ENCODE assay signal across 1 cellular context in the genomic region with DNA sequence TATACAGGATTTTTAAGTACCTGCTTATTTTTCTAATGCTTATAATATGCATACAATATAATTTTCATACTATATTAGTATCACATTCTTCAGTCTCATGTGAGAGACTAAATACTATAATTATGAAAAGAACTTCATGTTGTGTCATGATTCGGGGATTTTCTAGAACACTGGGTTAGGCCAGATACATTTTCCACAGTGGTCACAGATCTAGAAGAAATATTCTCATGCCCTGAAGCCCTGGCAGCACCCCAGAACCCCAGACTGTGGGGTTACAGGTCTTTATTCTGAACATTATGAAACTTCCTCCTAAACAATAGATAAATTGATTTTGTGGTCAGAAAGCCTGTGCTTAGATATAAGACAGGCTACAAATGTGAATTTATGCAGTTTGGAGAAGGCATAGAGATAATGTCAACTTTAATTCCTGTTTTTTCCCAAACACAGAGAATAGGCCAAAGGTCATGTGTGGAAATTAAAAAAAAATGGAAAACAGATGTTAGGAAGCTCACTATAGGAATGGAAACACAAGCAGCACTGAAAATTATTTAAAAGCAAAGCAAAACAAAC.
TF ChIP-seq lines count a peak whose summit lies in the region.

No MANE protein-coding gene starts in this region.

TF ChIP-seq in HepG2, 621 proteins besides CTCF, POLR2A, EP300 and RAD21 (continued from another document):
- TF ChIP-seq, protein P1, sequence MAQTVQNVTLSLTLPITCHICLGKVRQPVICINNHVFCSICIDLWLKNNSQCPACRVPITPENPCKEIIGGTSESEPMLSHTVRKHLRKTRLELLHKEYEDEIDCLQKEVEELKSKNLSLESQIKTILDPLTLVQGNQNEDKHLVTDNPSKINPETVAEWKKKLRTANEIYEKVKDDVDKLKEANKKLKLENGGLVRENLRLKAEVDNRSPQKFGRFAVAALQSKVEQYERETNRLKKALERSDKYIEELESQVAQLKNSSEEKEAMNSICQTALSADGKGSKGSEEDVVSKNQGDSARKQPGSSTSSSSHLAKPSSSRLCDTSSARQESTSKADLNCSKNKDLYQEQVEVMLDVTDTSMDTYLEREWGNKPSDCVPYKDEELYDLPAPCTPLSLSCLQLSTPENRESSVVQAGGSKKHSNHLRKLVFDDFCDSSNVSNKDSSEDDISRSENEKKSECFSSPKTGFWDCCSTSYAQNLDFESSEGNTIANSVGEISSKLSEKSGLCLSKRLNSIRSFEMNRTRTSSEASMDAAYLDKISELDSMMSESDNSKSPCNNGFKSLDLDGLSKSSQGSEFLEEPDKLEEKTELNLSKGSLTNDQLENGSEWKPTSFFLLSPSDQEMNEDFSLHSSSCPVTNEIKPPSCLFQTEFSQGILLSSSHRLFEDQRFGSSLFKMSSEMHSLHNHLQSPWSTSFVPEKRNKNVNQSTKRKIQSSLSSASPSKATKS (CRISPR knock-in tag; IDR thresholded peaks at IDR 0.05): no peak
- TF ChIP-seq DMAP1 (CRISPR knock-in tag; IDR thresholded peaks at IDR 0.05): no peak
